11 cellular contexts compared by ENCODE assay signal in genomic region chr2:16012626-16013501, GRCh38.
DNase-seq lines count a peak whose midpoint lies in the region; ATAC-seq and FAIRE-seq lines count a peak whose summit lies in the region.
"Had no signal": no experiment of that assay in that cellular context is flagged by ENCODE, and none has a peak within 500 bp of the region (broad histone marks: within the 10 kb centered on the region; RNA-seq: fewer than 3 reads in every experiment).

No MANE protein-coding gene starts in this region.

- intact Hi-C loops in Right ventricle myocardium inferior (cut with DNase I): no loop called here

- no peaks in the 10 kb centered on the region; the same call in 1 of the 2 replicates for H3K27me3 ChIP-seq in H7 (ENCODE audit: control insufficient read depth, insufficient read depth, low read length)
- peaks cover 0 to 7% of the 10 kb centered on the region in 2 donors for H3K27me3 ChIP-seq in esophagus (ENCODE audit: control insufficient read depth in 1 of 2, insufficient read depth in 2 of 2, low read length in 2 of 2)
- H3K27me3 ChIP-seq in trophoblast cell (ENCODE audit: insufficient read depth, low read length): no peaks in the 10 kb centered on the region
- no peaks in the 10 kb centered on the region for H3K27me3 ChIP-seq in GM23248 (replicated peaks; ENCODE audit: insufficient read depth)
- H3K27me3 ChIP-seq: right lobe of liver had no signal

- H2AK5ac ChIP-seq in trophoblast cell (ENCODE audit: low read length): peak overlapping the region; percentile 17

- peak overlapping the region; percentile 85 for H4K8ac ChIP-seq in trophoblast cell (ENCODE audit: low read depth, low read length)

- peak overlapping the region; percentile 92 for H4K91ac ChIP-seq in trophoblast cell (ENCODE audit: low read depth, low read length)

- H3K27ac ChIP-seq in esophagus (ENCODE audit: low read depth in 2 of 2, low read length in 1 of 2) (peak overlapping the region; percentile 4 to 17), trophoblast cell (ENCODE audit: low read depth, low read length) (peak overlapping the region; percentile 31), GM23248 (no peak overlapping the region)
- H3K27ac ChIP-seq: right lobe of liver had no signal

- H3K18ac ChIP-seq in trophoblast cell (ENCODE audit: low read length): peak overlapping the region; percentile 81

- no peak overlapping the region for H3K4ac ChIP-seq in trophoblast cell (ENCODE audit: low read depth, low read length)

- peak overlapping the region; percentile 78 for H4K12ac ChIP-seq in trophoblast cell (ENCODE audit: low read depth, low read length)

- in situ Hi-C loops in GM23248 (cut with MboI): no loop called here

- H2AFZ ChIP-seq in trophoblast cell (ENCODE audit: insufficient read depth, low read length, poor library complexity) (peak overlapping the region; percentile 72), GM23248 (no peak overlapping the region)

- peaks cover 19% of the 10 kb centered on the region for H3K79me1 ChIP-seq in trophoblast cell (ENCODE audit: low read length)

- no peaks in the 10 kb centered on the region for H3F3A ChIP-seq in GM23248 (ENCODE audit: insufficient read depth)

- no peaks in the 10 kb centered on the region for H3K9me3 ChIP-seq in esophagus (ENCODE audit: control insufficient read depth in 2 of 2, insufficient read depth in 1 of 2, low read depth in 1 of 2, low read length in 1 of 2)
- peaks cover 5% of the 10 kb centered on the region for H3K9me3 ChIP-seq in trophoblast cell (ENCODE audit: insufficient read depth, low read depth, low read length)
- H3K9me3 ChIP-seq in GM23248 (ENCODE audit: low read depth): no peaks in the 10 kb centered on the region
- H3K9me3 ChIP-seq: right lobe of liver had no signal

- H4K20me1 ChIP-seq in GM23248 (ENCODE audit: insufficient read depth): no peaks in the 10 kb centered on the region

- no peak for ATAC-seq in Right ventricle myocardium inferior
- ATAC-seq: K562, right lobe of liver had no signal

- FAIRE-seq in GM19239 (lab: Jason Lieb, UNC): no peak
- FAIRE-seq: K562 had no signal

- H3K4me2 ChIP-seq in trophoblast cell (ENCODE audit: low read length): peak overlapping the region; percentile 51
- H3K4me2 ChIP-seq in GM23248 (ENCODE audit: unreplicated experiment): no peak overlapping the region

- H3K36me3 ChIP-seq in H7 (replicated peaks; ENCODE audit: control insufficient read depth, insufficient read depth, low read length): no peaks in the 10 kb centered on the region
- H3K36me3 ChIP-seq in esophagus (ENCODE audit: control insufficient read depth in 2 of 2, insufficient read depth in 2 of 2, low read length in 1 of 2): no peaks in the 10 kb centered on the region
- no peaks in the 10 kb centered on the region for H3K36me3 ChIP-seq in trophoblast cell (ENCODE audit: control insufficient read depth in 1 of 2, insufficient read depth in 2 of 2, low read length in 2 of 2)
- no peaks in the 10 kb centered on the region for H3K36me3 ChIP-seq in GM23248 (ENCODE audit: low read depth)
- H3K36me3 ChIP-seq: right lobe of liver had no signal

- H3K79me2 ChIP-seq in trophoblast cell (ENCODE audit: control insufficient read depth, insufficient read depth, low read length, poor library complexity): peaks cover 1% of the 10 kb centered on the region
- no peaks in the 10 kb centered on the region for H3K79me2 ChIP-seq in GM23248 (ENCODE audit: insufficient read depth)

- 15 to 19% methylated on average over 29 of the region's 29 CpGs for WGBS in esophagus, 2 donors
- WGBS in trophoblast cell (ENCODE audit: extremely low coverage, insufficient coverage, insufficient read length): no CpG with 5 or more reads among the region's 29 CpGs
- 5% methylated on average over 29 of the region's 29 CpGs for WGBS in GM23248 (ENCODE audit: low coverage in 1 of 2, low lambda C conversion rate in 2 of 2, missing lambda C conversion rate in 2 of 2), 2 experiments

- H3K9ac ChIP-seq in trophoblast cell (ENCODE audit: low read length) (no peak overlapping the region), GM23248 (no peak overlapping the region)

- peak overlapping the region; percentile 75 for H3K14ac ChIP-seq in trophoblast cell (ENCODE audit: low read length)

- H3K23ac ChIP-seq in trophoblast cell (ENCODE audit: low read length): no peak overlapping the region

- H3K4me3 ChIP-seq in H7 (ENCODE audit: insufficient read depth, low read depth, low read length): no peak overlapping the region
- no peak overlapping the region for H3K4me3 ChIP-seq in esophagus (ENCODE audit: low read depth in 1 of 2, low read length in 2 of 2)
- H3K4me3 ChIP-seq in trophoblast cell (ENCODE audit: low read depth, low read length): no peak overlapping the region
- H3K4me3 ChIP-seq in GM23248: no peak overlapping the region
- H3K4me3 ChIP-seq: K562, right lobe of liver had no signal

- H2BK12ac ChIP-seq in trophoblast cell (ENCODE audit: low read length): peak overlapping the region; percentile 88

- H2BK5ac ChIP-seq in trophoblast cell (ENCODE audit: low read depth, low read length, poor library complexity): peak overlapping the region; percentile 70

- DNase-seq in H7 (peak; percentile 86), NCI-H526 (lab: John Stamatoyannopoulos, UW) (peak; percentile 100), trophoblast cell (peak; percentile 87 to 91), Right ventricle myocardium inferior (ENCODE audit: missing footprints) (no peak), GM23248 (no peak), AG08396 (ENCODE audit: low spot score) (no peak), GM19239 (ENCODE audit: insufficient read length, low spot score) (no peak)
- DNase-seq: activated CD4-positive, alpha-beta T cell treated with anti-CD3 and anti-CD28 coated beads, Interleukin-2, amount 10 ng/mL, durations not matched to agents 24 days and 14 days; right lobe of liver had no signal

- peaks cover 8 to 9% of the 10 kb centered on the region in 2 donors for H3K4me1 ChIP-seq in esophagus (ENCODE audit: control insufficient read depth in 2 of 2, insufficient read depth in 2 of 2, low read length in 1 of 2)
- H3K4me1 ChIP-seq in trophoblast cell (ENCODE audit: control insufficient read depth in 1 of 2, insufficient read depth in 2 of 2, low read length in 2 of 2): peaks cover 23 to 26% of the 10 kb centered on the region in 2 experiments
- no peaks in the 10 kb centered on the region for H3K4me1 ChIP-seq in GM23248 (ENCODE audit: insufficient read depth)

- H2BK120ac ChIP-seq in trophoblast cell (ENCODE audit: insufficient read depth, low read length, poor library complexity): peak overlapping the region; percentile 70

- no peaks in the 10 kb centered on the region for H3K9me2 ChIP-seq in GM23248 (ENCODE audit: insufficient read depth)

Comparison
In these comparisons a context has a peak if more than half of its experiments do, and no peak if none do; other contexts are left out.
1. DNase-seq: peak in H7 (single experiment), NCI-H526 (2 of 2) and trophoblast cell (2 of 2); none in Right ventricle myocardium inferior (single experiment), GM23248 (single experiment), AG08396 (single experiment) and GM19239 (single experiment).